Comparison of ENCODE assay signal across 8 cellular contexts in genomic region chr5:149552038-149552494, GRCh38. TPM values are rescaled to one million over a fixed set of nuclear protein-coding genes. Genes with fewer than 3 reads are reported as not detected.
DNase-seq lines count a peak whose midpoint lies in the region; ATAC-seq, FAIRE-seq and TF ChIP-seq lines count a peak whose summit lies in the region.

No MANE protein-coding gene starts in this region.

- TSS peak; percentile 82 for BruUV-seq in HepG2 (replicated peaks; lab: Mats Ljungman, UMichigan)

- peaks cover 4 to 10% of the 10 kb centered on the region in 2 donors for H3K36me3 ChIP-seq in ascending aorta
- peaks cover 0 to 4% of the 10 kb centered on the region in 2 experiments; a peak in 3 of 5 replicates for H3K36me3 ChIP-seq in HepG2 (replicated peaks in 1 of 2; ENCODE audit: control insufficient read depth in 1 of 2, insufficient read depth in 2 of 2, low read length in 2 of 2)
- peaks cover 4% of the 10 kb centered on the region for H3K36me3 ChIP-seq in thoracic aorta

- peaks cover 19% of the 10 kb centered on the region for H3K4me1 Mint-ChIP-seq in activated CD4-positive, alpha-beta T cell treated with anti-CD3 and anti-CD28 coated beads, Interleukin-2, amount 10 ng/mL, durations not matched to agents 24 days and 14 days

- H3K4me1 ChIP-seq in ascending aorta = peaks cover 7 to 23% of the 10 kb centered on the region in 2 donors
- H3K4me1 ChIP-seq in HepG2 (ENCODE audit: insufficient read depth, low read length) = peaks cover 29% of the 10 kb centered on the region
- peaks cover 21 to 30% of the 10 kb centered on the region in 2 donors for H3K4me1 ChIP-seq in thoracic aorta (ENCODE audit: control insufficient read depth in 1 of 2, low read depth in 2 of 2)

- FAIRE-seq in HepG2 (lab: Jason Lieb, UNC) = no peak

- ATAC-seq in HepG2 = no peak
- ATAC-seq in thoracic aorta (ENCODE audit: insufficient number of reproducible peaks, low FRiP score, low read depth) = no peak
- no peak for ATAC-seq in HG03097 (IDR thresholded peaks at IDR 0.05; ENCODE audit: low FRiP score, unreplicated experiment)

- H3K4me3 Mint-ChIP-seq in activated CD4-positive, alpha-beta T cell treated with anti-CD3 and anti-CD28 coated beads, Interleukin-2, amount 10 ng/mL, durations not matched to agents 24 days and 14 days = peak overlapping the region; percentile 97

- H3K4me2 ChIP-seq in HepG2 (ENCODE audit: low read depth, low read length) = peak overlapping the region; percentile 89

- H4K20me1 ChIP-seq in HepG2 (ENCODE audit: insufficient read depth, low read length) = peaks cover 2% of the 10 kb centered on the region; the same call in 1 of the 2 replicates

- no peak overlapping the region for H2AFZ ChIP-seq in HepG2 (ENCODE audit: low read length)

- H3K4me3 ChIP-seq in ascending aorta = peak overlapping the region; percentile 81 to 96
- peak overlapping the region; percentile 54 to 98 (median 66) for H3K4me3 ChIP-seq in HepG2 (replicated peaks in 1 of 3; ENCODE audit: insufficient read depth in 1 of 3, low read depth in 2 of 3, low read length in 3 of 3)
- peak overlapping the region; percentile 93 for H3K4me3 ChIP-seq in thoracic aorta

- no peak for TF ChIP-seq POLR2A in HepG2 (IDR thresholded peaks at IDR 0.05; ENCODE audit: insufficient read depth in 1 of 2, low read depth in 2 of 2, low read length in 2 of 2)

- peaks cover 33% of the 10 kb centered on the region for H3K36me3 Mint-ChIP-seq in activated CD4-positive, alpha-beta T cell treated with anti-CD3 and anti-CD28 coated beads, Interleukin-2, amount 10 ng/mL, durations not matched to agents 24 days and 14 days (ENCODE audit: low read depth)

- TF ChIP-seq CTCF in ascending aorta (IDR thresholded peaks at IDR 0.05) (no peak), HepG2 (CRISPR knock-in tag; IDR thresholded peaks at IDR 0.05) (no peak), thoracic aorta (IDR thresholded peaks at IDR 0.05) (no peak)

- CTCF ChIA-PET in HepG2 (lab: Yijun Ruan, JAX; ENCODE audit: low intra/inter-chr PET ratio, low total read pairs) = interaction anchor here (1.3 kb wide), 1 partner anchor 109 kb away, joined by 4 read pairs; no protein-coding TSS in a partner anchor

- H3K27ac ChIP-seq in ascending aorta = peak overlapping the region; percentile 95 to 98
- peak overlapping the region; percentile 97 for H3K27ac ChIP-seq in HepG2 (ENCODE audit: extremely low read length, insufficient read depth, low read length)
- H3K27ac ChIP-seq in thoracic aorta = peak overlapping the region; percentile 98 to 99

- no peaks in the 10 kb centered on the region for H3K27me3 Mint-ChIP-seq in activated CD4-positive, alpha-beta T cell treated with anti-CD3 and anti-CD28 coated beads, Interleukin-2, amount 10 ng/mL, durations not matched to agents 24 days and 14 days

- H3K27me3 ChIP-seq in ascending aorta (no peaks in the 10 kb centered on the region), HepG2 (ENCODE audit: control insufficient read depth in 1 of 2, insufficient read depth in 2 of 2, low read length in 2 of 2) (no peaks in the 10 kb centered on the region; a peak in 1 of 5 replicates), thoracic aorta (replicated peaks; ENCODE audit: insufficient read depth) (no peaks in the 10 kb centered on the region)

- H3K27ac Mint-ChIP-seq in activated CD4-positive, alpha-beta T cell treated with anti-CD3 and anti-CD28 coated beads, Interleukin-2, amount 10 ng/mL, durations not matched to agents 24 days and 14 days = peak overlapping the region; percentile 98

- TF ChIP-seq RAD21 in HepG2 (CRISPR knock-in tag; IDR thresholded peaks at IDR 0.05) = no peak

- TF ChIP-seq EP300 in HepG2 (IDR thresholded peaks at IDR 0.05; ENCODE audit: low read depth in 2 of 2, low read length in 2 of 2) (no peak), HepG2 (CRISPR knock-in tag; IDR thresholded peaks at IDR 0.05; ENCODE audit: borderline replicate concordance) (no peak)

- intact Hi-C loops in activated CD4-positive, alpha-beta T cell treated with anti-CD3 and anti-CD28 coated beads, Interleukin-2, amount 10 ng/mL, durations not matched to agents 24 days and 14 days (cut with micrococcal nuclease) = loop anchor here (5.0 to 10.0 kb wide), 3 partner anchors 927 to 1603 kb away; partner anchors contain the start of genes ANXA6 and FBXO38
- intact Hi-C loops in ascending aorta (cut with DNase I) = no loop called here
- intact Hi-C loops in HepG2 (cut with micrococcal nuclease; ENCODE audit: unreplicated experiment) = loop anchor here (5.0 kb wide), 1 partner anchor 55 kb away; no protein-coding TSS in a partner anchor

- POLR2A ChIA-PET in HepG2 (lab: Yijun Ruan, JAX) = interaction anchor here (1.2 to 2.1 kb wide), 18 partner anchors 9 to 250 kb away, joined by 3 to 19 read pairs (median 6); partner anchors contain the start of genes GRPEL2 and PCYOX1L

- in situ Hi-C loops in HepG2 (cut with HindIII; ENCODE audit: extremely low pct_ligation_motif_present, low pct_unique_long_range_greater_than_20kb) = loop anchor here (5.0 to 25.0 kb wide), 2 partner anchors 100 to 415 kb away; partner anchors contain the start of gene ABLIM3

- peak overlapping the region; percentile 98 for H3K9ac ChIP-seq in HepG2 (ENCODE audit: insufficient read depth, low read depth, low read length)

- no peaks in the 10 kb centered on the region for H3K9me3 Mint-ChIP-seq in activated CD4-positive, alpha-beta T cell treated with anti-CD3 and anti-CD28 coated beads, Interleukin-2, amount 10 ng/mL, durations not matched to agents 24 days and 14 days

- 17% methylated on average over 6 of the region's 6 CpGs for WGBS in HepG2 (ENCODE audit: low lambda C conversion rate)

- peaks cover 43% of the 10 kb centered on the region for H3K79me2 ChIP-seq in HepG2 (ENCODE audit: insufficient read depth, low read length)

- no peaks in the 10 kb centered on the region for H3K9me3 ChIP-seq in ascending aorta
- H3K9me3 ChIP-seq in HepG2 (ENCODE audit: low read length) = no peaks in the 10 kb centered on the region
- no peaks in the 10 kb centered on the region for H3K9me3 ChIP-seq in thoracic aorta

- no peak for DNase-seq in activated CD4-positive, alpha-beta T cell treated with anti-CD3 and anti-CD28 coated beads, Interleukin-2, amount 10 ng/mL, durations not matched to agents 24 days and 14 days
- DNase-seq in activated CD4-positive, alpha-beta T cell treated with anti-CD3 and anti-CD28 coated beads, Interleukin-2, amount 50 U/mL, for 4 hours = no peak
- no peak for DNase-seq in ascending aorta (ENCODE audit: low spot score in 2 of 2)
- DNase-seq in HepG2 (ENCODE audit: low spot score) = no peak
- DNase-seq in thoracic aorta (ENCODE audit: low spot score) = no peak
- DNase-seq in RKO (ENCODE audit: low spot score) = no peak
- DNase-seq in NCI-H226 = no peak

RNA-seq across cellular contexts. Expression of gene CSNK1A1, which starts 0.8 kb away (rescaled TPM):
- 175 TPM in 2 replicates for total RNA-seq in activated CD4-positive, alpha-beta T cell treated with anti-CD3 and anti-CD28 coated beads, Interleukin-2, amount 10 ng/mL, durations not matched to agents 24 days and 14 days
- total RNA-seq in ascending aorta (219 TPM), HepG2 (2016; rRNA removed; fragmentation: Illumina TruSeq; extraction: Trizol) (149 and 210 TPM in 2 replicates), thoracic aorta (100 to 1,000 TPM; 222 to 262 TPM)
- total RNA-seq in HepG2 (2016; cell fraction: cytosol; rRNA removed; fragmentation: Illumina TruSeq; extraction: Trizol; ENCODE audit: low read depth) = 27.1 and 35.7 TPM in 2 replicates
- 145 and 212 TPM in 2 replicates for total RNA-seq in HepG2 (2016; cell fraction: insoluble cytoplasmic fraction; rRNA removed; fragmentation: Illumina TruSeq; extraction: Trizol)
- total RNA-seq in HepG2 (2016; cell fraction: membrane; rRNA removed; fragmentation: Illumina TruSeq; extraction: Trizol) = 84.4 and 87.9 TPM in 2 replicates
- 98.3 and 111 TPM in 2 replicates for total RNA-seq in HepG2 (2016; cell fraction: nucleus; rRNA removed; fragmentation: Illumina TruSeq; extraction: Trizol)
- 77.3 and 89.0 TPM in 2 replicates for polyA plus RNA-seq in HepG2 (2011; rRNA removed)
- polyA plus RNA-seq in HepG2 (2011; cell fraction: cytosol; rRNA removed) = 49.1 and 57.0 TPM in 2 replicates
- 50.7 and 55.7 TPM in 2 replicates for polyA plus RNA-seq in HepG2 (2011; cell fraction: nucleus; rRNA removed)
- polyA plus RNA-seq in HepG2 (2012) = 65.5 and 78.7 TPM in 2 replicates
- 15.0 and 20.3 TPM in 2 replicates for polyA plus RNA-seq in HepG2 (2016; cell fraction: cytosol; fragmentation: Illumina TruSeq; extraction: Trizol; ENCODE audit: low read depth)
- 121 and 123 TPM in 2 replicates for polyA plus RNA-seq in HepG2 (2016; cell fraction: insoluble cytoplasmic fraction; fragmentation: Illumina TruSeq; extraction: Trizol; ENCODE audit: low read depth)
- polyA plus RNA-seq in HepG2 (2016; cell fraction: membrane; fragmentation: Illumina TruSeq; extraction: Trizol; ENCODE audit: low read depth) = 29.6 and 36.5 TPM in 2 replicates
- polyA plus RNA-seq in HepG2 (2016; cell fraction: nucleus; fragmentation: Illumina TruSeq; extraction: Trizol; ENCODE audit: insufficient read depth, low read depth) = 67.9 and 69.0 TPM in 2 replicates
- polyA minus RNA-seq in HepG2 (2011; rRNA and poly(A)+ RNA removed; ENCODE audit: low replicate concordance) = 117 and 141 TPM in 2 replicates
- polyA minus RNA-seq in HepG2 (2011; cell fraction: cytosol; rRNA and poly(A)+ RNA removed) = 108 and 126 TPM in 2 replicates
- 187 and 216 TPM in 2 replicates for polyA minus RNA-seq in HepG2 (2011; cell fraction: nucleus; rRNA and poly(A)+ RNA removed)

RNA-seq across cellular contexts. Expression of gene ARHGEF37, which starts 29.2 kb away (rescaled TPM):
- 1.5 and 1.8 TPM in 2 replicates for total RNA-seq in activated CD4-positive, alpha-beta T cell treated with anti-CD3 and anti-CD28 coated beads, Interleukin-2, amount 10 ng/mL, durations not matched to agents 24 days and 14 days
- total RNA-seq in ascending aorta = 13.4 TPM
- total RNA-seq in HepG2 (2016; rRNA removed; fragmentation: Illumina TruSeq; extraction: Trizol) = 0.27 TPM in 1 of 2 replicates, not detected in the other
- not detected in 2 replicates for total RNA-seq in HepG2 (2016; cell fraction: cytosol; rRNA removed; fragmentation: Illumina TruSeq; extraction: Trizol; ENCODE audit: low read depth)
- 0.11 TPM in 1 of 2 replicates, not detected in the other for total RNA-seq in HepG2 (2016; cell fraction: insoluble cytoplasmic fraction; rRNA removed; fragmentation: Illumina TruSeq; extraction: Trizol)
- total RNA-seq in HepG2 (2016; cell fraction: membrane; rRNA removed; fragmentation: Illumina TruSeq; extraction: Trizol) = not detected in 2 replicates
- not detected in 2 replicates for total RNA-seq in HepG2 (2016; cell fraction: nucleus; rRNA removed; fragmentation: Illumina TruSeq; extraction: Trizol)
- 0.18 and 0.39 TPM in 2 replicates for polyA plus RNA-seq in HepG2 (2011; rRNA removed)
- 0.05 and 0.23 TPM in 2 replicates for polyA plus RNA-seq in HepG2 (2011; cell fraction: cytosol; rRNA removed)
- 0.18 and 0.38 TPM in 2 replicates for polyA plus RNA-seq in HepG2 (2011; cell fraction: nucleus; rRNA removed)
- 0.21 and 0.28 TPM in 2 replicates for polyA plus RNA-seq in HepG2 (2012)
- polyA plus RNA-seq in HepG2 (2016; cell fraction: cytosol; fragmentation: Illumina TruSeq; extraction: Trizol; ENCODE audit: low read depth) = not detected in 2 replicates
- polyA plus RNA-seq in HepG2 (2016; cell fraction: insoluble cytoplasmic fraction; fragmentation: Illumina TruSeq; extraction: Trizol; ENCODE audit: low read depth) = not detected in 2 replicates
- polyA plus RNA-seq in HepG2 (2016; cell fraction: membrane; fragmentation: Illumina TruSeq; extraction: Trizol; ENCODE audit: low read depth) = not detected in 2 replicates
- polyA plus RNA-seq in HepG2 (2016; cell fraction: nucleus; fragmentation: Illumina TruSeq; extraction: Trizol; ENCODE audit: insufficient read depth, low read depth) = 0.48 TPM in 1 of 2 replicates, not detected in the other
- polyA minus RNA-seq in HepG2 (2011; rRNA and poly(A)+ RNA removed; ENCODE audit: low replicate concordance) = 0.51 and 1.4 TPM in 2 replicates
- polyA minus RNA-seq in HepG2 (2011; cell fraction: cytosol; rRNA and poly(A)+ RNA removed) = not detected in 2 replicates
- 0.13 and 0.87 TPM in 2 replicates for polyA minus RNA-seq in HepG2 (2011; cell fraction: nucleus; rRNA and poly(A)+ RNA removed)
- total RNA-seq in thoracic aorta = 10 to 100 TPM in 1 of 2 donors, 1 to 10 TPM in 1; 5.6 to 11.4 TPM
